33 cellular contexts compared by ENCODE assay signal in genomic region chr20:35433337-35433736, GRCh38. TPM values are rescaled to one million over a fixed set of nuclear protein-coding genes. Genes with fewer than 3 reads are reported as not detected.
"Had no signal": no experiment of that assay in that cellular context is flagged by ENCODE, and none has a peak within 500 bp of the region (broad histone marks: within the 10 kb centered on the region; RNA-seq: fewer than 3 reads in every experiment).

No MANE protein-coding gene starts in this region.

- H3K27me3 Mint-ChIP-seq: activated T-cell treated with anti-CD3 and anti-CD28 coated beads, Interleukin-2, amount 50 U/mL, for 24 hours had no signal

- H3K4me3 Mint-ChIP-seq: activated CD4-positive, alpha-beta T cell treated with anti-CD3 and anti-CD28 coated beads, Interleukin-2, amount 10 ng/mL, durations not matched to agents 24 days and 14 days; activated CD8-positive, alpha-beta T cell treated with anti-CD3 and anti-CD28 coated beads, Interleukin-2, amount 10 ng/mL, durations not matched to agents 7 days and 5 days; activated naive CD4-positive, alpha-beta T cell treated with anti-CD3 and anti-CD28 coated beads for 36 hours; activated T-cell treated with anti-CD3 and anti-CD28 coated beads, Interleukin-2, amount 50 U/mL, for 24 hours had no signal

- H3K9me3 Mint-ChIP-seq: activated CD4-positive, alpha-beta T cell treated with anti-CD3 and anti-CD28 coated beads, Interleukin-2, amount 10 ng/mL, durations not matched to agents 24 days and 14 days; activated naive CD4-positive, alpha-beta T cell treated with anti-CD3 and anti-CD28 coated beads for 36 hours; activated naive CD4-positive, alpha-beta T cell treated with anti-CD3 and anti-CD28 coated beads, Interleukin-2, amount 50 U/mL, for 72 hours; activated T-cell treated with anti-CD3 and anti-CD28 coated beads, Interleukin-2, amount 50 U/mL, for 24 hours had no signal

- H3K4me2 ChIP-seq: SK-N-SH had no signal

- H3K4me1 Mint-ChIP-seq: activated CD4-positive, alpha-beta T cell treated with anti-CD3 and anti-CD28 coated beads, Interleukin-2, amount 10 ng/mL, durations not matched to agents 24 days and 14 days had no signal

- H3K36me3 ChIP-seq: adrenal gland, breast epithelium, MG63, SJSA1 had no signal

- H3K4me1 ChIP-seq: adrenal gland, body of pancreas, breast epithelium, SJSA1 had no signal

- H3K4me3 ChIP-seq: adrenal gland, body of pancreas, breast epithelium, MG63, SJSA1 had no signal

- H3K27ac Mint-ChIP-seq: activated CD4-positive, alpha-beta T cell treated with anti-CD3 and anti-CD28 coated beads, Interleukin-2, amount 10 ng/mL, durations not matched to agents 24 days and 14 days; activated CD8-positive, alpha-beta T cell treated with anti-CD3 and anti-CD28 coated beads, Interleukin-2, amount 10 ng/mL, durations not matched to agents 7 days and 5 days; activated naive CD4-positive, alpha-beta T cell treated with anti-CD3 and anti-CD28 coated beads for 36 hours; activated naive CD4-positive, alpha-beta T cell treated with anti-CD3 and anti-CD28 coated beads, Interleukin-2, amount 50 U/mL, for 72 hours; activated T-cell treated with anti-CD3 and anti-CD28 coated beads, Interleukin-2, amount 50 U/mL, for 24 hours had no signal

- H3K27ac ChIP-seq: adrenal gland, body of pancreas, breast epithelium, SJSA1, VCaP had no signal

- ATAC-seq: activated CD8-positive, alpha-beta T cell treated with anti-CD3 and anti-CD28 coated beads, Interleukin-2, amount 10 ng/mL, durations not matched to agents 7 days and 5 days; activated naive CD4-positive, alpha-beta T cell treated with anti-CD3 and anti-CD28 coated beads, Interleukin-2, amount 50 U/mL, for 72 hours; body of pancreas; Panc1 had no signal

- H3K36me3 Mint-ChIP-seq: activated naive CD4-positive, alpha-beta T cell treated with anti-CD3 and anti-CD28 coated beads, Interleukin-2, amount 50 U/mL, for 72 hours had no signal

- H3K9ac ChIP-seq: SK-N-SH had no signal

- DNase-seq: activated CD4-positive, alpha-beta T cell treated with anti-CD3 and anti-CD28 coated beads for 1 hour; activated CD4-positive, alpha-beta T cell treated with anti-CD3 and anti-CD28 coated beads, Interleukin-2, amount 10 ng/mL, durations not matched to agents 24 days and 14 days; activated CD4-positive, alpha-beta T cell treated with anti-CD3 and anti-CD28 coated beads, Interleukin-2, amount 50 U/mL, for 48 hours; activated CD4-positive, CD25-positive, alpha-beta regulatory T cell; activated CD8-positive, alpha-beta T cell treated with anti-CD3 and anti-CD28 coated beads, Interleukin-2, amount 10 ng/mL, durations not matched to agents 7 days and 5 days; activated gamma-delta T cell treated with Interleukin-2 at 50 U/mL for 16 hours; activated naive CD4-positive, alpha-beta T cell treated with anti-CD3 and anti-CD28 coated beads for 36 hours; activated T-cell treated with anti-CD3 and anti-CD28 coated beads, Interleukin-2, amount 50 U/mL, for 24 hours; adrenal gland; body of pancreas; cerebellar nuclear complex; Kasumi-1; KG1; MG63; NCI-H1048; NCI-H1105 treated with DMSO at 0.1 percent for 48 hours; NCI-H1436; NCI-H1694; NCI-H1930; NCI-H2081 treated with DMSO at 0.1 percent for 48 hours; NCI-H226; NCI-H524 treated with DMSO at 0.1 percent for 48 hours; SHP77 treated with DMSO at 0.1 percent for 48 hours; SK-N-SH; T-helper 2 cell; T-helper 9 cell had no signal

- H3K9me3 ChIP-seq: adrenal gland, body of pancreas, breast epithelium, MG63, SJSA1, SK-N-SH had no signal

- H3K27me3 ChIP-seq: adrenal gland, body of pancreas, breast epithelium, MG63, SJSA1 had no signal

RNA-seq across cellular contexts. Expression of gene GDF5, which starts 4.7 kb away (rescaled TPM):
- total RNA-seq: activated CD4-positive, alpha-beta T cell treated with anti-CD3 and anti-CD28 coated beads, Interleukin-2, amount 10 ng/mL, durations not matched to agents 24 days and 14 days; activated CD8-positive, alpha-beta T cell treated with anti-CD3 and anti-CD28 coated beads, Interleukin-2, amount 10 ng/mL, durations not matched to agents 7 days and 5 days; activated naive CD4-positive, alpha-beta T cell treated with anti-CD3 and anti-CD28 coated beads for 36 hours; cardiac septum; NCI-H460; SJSA1 had no signal
